18 cellular contexts compared by ENCODE assay signal in genomic region chr1:92862605-92863004, GRCh38. TPM values are rescaled to one million over a fixed set of nuclear protein-coding genes. Genes with fewer than 3 reads are reported as not detected.
DNase-seq lines count a peak whose midpoint lies in the region; ATAC-seq, FAIRE-seq and TF ChIP-seq lines count a peak whose summit lies in the region.
"Had no signal": no experiment of that assay in that cellular context is flagged by ENCODE, and none has a peak within 500 bp of the region (broad histone marks: within the 10 kb centered on the region; RNA-seq: fewer than 3 reads in every experiment).

No MANE protein-coding gene starts in this region.

- POLR2A ChIA-PET in naive thymus-derived CD4-positive, alpha-beta T cell (lab: Charles Lee): interaction anchor here (1.2 to 1.7 kb wide), 3 partner anchors 31 to 98 kb away, joined by 3 to 5 read pairs (median 3); partner anchors contain the start of genes DIPK1A and RPL5
- POLR2A ChIA-PET in activated CD4-positive, alpha-beta T cell treated with anti-CD3 and anti-CD28 coated beads, Interleukin-2, amount 10 ng/mL, durations not matched to agents 7 days and 5 days (lab: Charles Lee): no interaction called here
- POLR2A ChIA-PET in HEK293T (lab: Yijun Ruan, JAX): interaction anchor here (1.1 kb wide), 1 partner anchor 98 kb away, joined by 4 read pairs; the partner anchor contains the start of gene DIPK1A

- no peak for ATAC-seq in central memory CD8-positive, alpha-beta T cell (replicated peaks; ENCODE audit: extremely low read depth, poor library complexity, severe bottlenecking)
- no peak for ATAC-seq in naive thymus-derived CD4-positive, alpha-beta T cell
- ATAC-seq: K562 had no signal

- no peaks in the 10 kb centered on the region for H3K27me3 Mint-ChIP-seq in central memory CD8-positive, alpha-beta T cell
- no peaks in the 10 kb centered on the region for H3K27me3 Mint-ChIP-seq in naive thymus-derived CD4-positive, alpha-beta T cell
- no peaks in the 10 kb centered on the region for H3K27me3 Mint-ChIP-seq in activated CD4-positive, alpha-beta T cell treated with anti-CD3 and anti-CD28 coated beads, Interleukin-2, amount 10 ng/mL, durations not matched to agents 7 days and 5 days

- CTCF ChIA-PET in naive thymus-derived CD4-positive, alpha-beta T cell (lab: Charles Lee): interaction anchor here (0.9 to 3.8 kb wide), 3 partner anchors 99 to 139 kb away, joined by 3 to 38 read pairs (median 9); partner anchors contain the start of gene DIPK1A
- CTCF ChIA-PET in activated CD4-positive, alpha-beta T cell treated with anti-CD3 and anti-CD28 coated beads, Interleukin-2, amount 10 ng/mL, durations not matched to agents 7 days and 5 days (lab: Charles Lee): interaction anchor here (1.1 to 3.6 kb wide), 4 partner anchors 13 to 106 kb away, joined by 3 to 11 read pairs (median 4); partner anchors contain the start of genes DIPK1A and RPL5
- CTCF ChIA-PET in HEK293T (lab: Yijun Ruan, JAX): no interaction called here

- H3K36me3 Mint-ChIP-seq in central memory CD8-positive, alpha-beta T cell (ENCODE audit: insufficient read depth): peaks cover 1% of the 10 kb centered on the region
- peaks cover 0 to 7% (median 6%) of the 10 kb centered on the region in 5 donors for H3K36me3 Mint-ChIP-seq in naive thymus-derived CD4-positive, alpha-beta T cell
- peaks cover 4% of the 10 kb centered on the region for H3K36me3 Mint-ChIP-seq in activated CD4-positive, alpha-beta T cell treated with anti-CD3 and anti-CD28 coated beads, Interleukin-2, amount 10 ng/mL, durations not matched to agents 7 days and 5 days (ENCODE audit: low read depth)
- H3K36me3 Mint-ChIP-seq: CD14-positive monocyte had no signal

- H3K27ac Mint-ChIP-seq in central memory CD8-positive, alpha-beta T cell (ENCODE audit: low read depth): peak overlapping the region; percentile 56
- H3K27ac Mint-ChIP-seq in naive thymus-derived CD4-positive, alpha-beta T cell: peak overlapping the region in 6 of 9 donors; percentile 3 to 71 (median 38)
- H3K27ac Mint-ChIP-seq in activated CD4-positive, alpha-beta T cell treated with anti-CD3 and anti-CD28 coated beads, Interleukin-2, amount 10 ng/mL, durations not matched to agents 7 days and 5 days: no peak overlapping the region

- H3K27me3 ChIP-seq in naive thymus-derived CD4-positive, alpha-beta T cell (ENCODE audit: control insufficient read depth in 2 of 2, insufficient read depth in 2 of 2, low read length in 2 of 2): no peaks in the 10 kb centered on the region
- H3K27me3 ChIP-seq: MG63 had no signal

- DNase-seq in AG10803 (ENCODE audit: low read depth): peak; percentile 11
- DNase-seq in HTR-8/SVneo (ENCODE audit: insufficient read length, low spot score): no peak
- DNase-seq in central memory CD8-positive, alpha-beta T cell (ENCODE audit: low spot score in 2 of 2): no peak
- DNase-seq in naive thymus-derived CD4-positive, alpha-beta T cell: no peak
- DNase-seq in inferior parietal cortex (ENCODE audit: extremely low spot score): no peak
- DNase-seq in activated CD4-positive, alpha-beta T cell treated with anti-CD3 and anti-CD28 coated beads, Interleukin-2, amount 10 ng/mL, durations not matched to agents 7 days and 5 days: no peak
- no peak for DNase-seq in HEK293T (ENCODE audit: extremely low spot score)
- no peak for DNase-seq in NCI-H2107 (lab: John Stamatoyannopoulos, UW)
- DNase-seq: MG63, NCI-H1048, NCI-H1436, NCI-H187 treated with DMSO at 0.1 percent for 48 hours, NCI-H2227 treated with DMSO at 0.1 percent for 48 hours, NCI-H510A, NCI-H748 treated with DMSO at 0.1 percent for 48 hours had no signal

- TF ChIP-seq CTCF in AG10803 (conservative IDR thresholded peaks at IDR 0.05; ENCODE audit: low read length): no peak

- H3K27ac ChIP-seq in naive thymus-derived CD4-positive, alpha-beta T cell (ENCODE audit: low read depth, low read length): no peak overlapping the region

- H3K9me3 ChIP-seq in naive thymus-derived CD4-positive, alpha-beta T cell (ENCODE audit: control insufficient read depth in 2 of 3, low read length in 3 of 3): no peaks in the 10 kb centered on the region
- H3K9me3 ChIP-seq: MG63 had no signal

- H3K4me3 ChIP-seq in AG10803 (ENCODE audit: low read length): no peak overlapping the region
- H3K4me3 ChIP-seq in naive thymus-derived CD4-positive, alpha-beta T cell (ENCODE audit: low read length): no peak overlapping the region
- H3K4me3 ChIP-seq: K562, MG63 had no signal

- H3K4me3 Mint-ChIP-seq in central memory CD8-positive, alpha-beta T cell: no peak overlapping the region
- H3K4me3 Mint-ChIP-seq in naive thymus-derived CD4-positive, alpha-beta T cell: no peak overlapping the region
- no peak overlapping the region for H3K4me3 Mint-ChIP-seq in activated CD4-positive, alpha-beta T cell treated with anti-CD3 and anti-CD28 coated beads, Interleukin-2, amount 10 ng/mL, durations not matched to agents 7 days and 5 days
- H3K4me3 Mint-ChIP-seq: CD14-positive monocyte had no signal

- H3K4me1 Mint-ChIP-seq in central memory CD8-positive, alpha-beta T cell: peaks cover 7% of the 10 kb centered on the region
- H3K4me1 Mint-ChIP-seq in naive thymus-derived CD4-positive, alpha-beta T cell: peaks cover 7 to 23% (median 16%) of the 10 kb centered on the region in 7 donors
- peaks cover 22% of the 10 kb centered on the region for H3K4me1 Mint-ChIP-seq in activated CD4-positive, alpha-beta T cell treated with anti-CD3 and anti-CD28 coated beads, Interleukin-2, amount 10 ng/mL, durations not matched to agents 7 days and 5 days

- no peaks in the 10 kb centered on the region for H3K9me3 Mint-ChIP-seq in central memory CD8-positive, alpha-beta T cell
- H3K9me3 Mint-ChIP-seq in naive thymus-derived CD4-positive, alpha-beta T cell: no peaks in the 10 kb centered on the region
- H3K9me3 Mint-ChIP-seq in activated CD4-positive, alpha-beta T cell treated with anti-CD3 and anti-CD28 coated beads, Interleukin-2, amount 10 ng/mL, durations not matched to agents 7 days and 5 days: no peaks in the 10 kb centered on the region
- H3K9me3 Mint-ChIP-seq: CD14-positive monocyte had no signal

- H3K36me3 ChIP-seq in naive thymus-derived CD4-positive, alpha-beta T cell (ENCODE audit: control insufficient read depth in 2 of 3, insufficient read depth in 3 of 3, low read length in 3 of 3): no peaks in the 10 kb centered on the region
- H3K36me3 ChIP-seq: MG63 had no signal

- H3K4me1 ChIP-seq in naive thymus-derived CD4-positive, alpha-beta T cell (ENCODE audit: control insufficient read depth in 2 of 2, insufficient read depth in 2 of 2, low read length in 2 of 2): peaks cover 0 to 3% of the 10 kb centered on the region in 2 donors

- FAIRE-seq in HTR-8/SVneo (lab: Jason Lieb, UNC): peak; percentile 44
- FAIRE-seq: H54, K562 had no signal

- intact Hi-C loops in naive thymus-derived CD4-positive, alpha-beta T cell (cut with micrococcal nuclease): no loop called here

TF ChIP-seq in HEK293T, 16 proteins besides CTCF, POLR2A, EP300 and RAD21:
- TF ChIP-seq ARNT (IDR thresholded peaks at IDR 0.05): no peak
- TF ChIP-seq TARDBP (IDR thresholded peaks at IDR 0.05): no peak
- no peak for TF ChIP-seq CTBP1 (IDR thresholded peaks at IDR 0.05; ENCODE audit: borderline replicate concordance)
- TF ChIP-seq ZNF384 (IDR thresholded peaks at IDR 0.05): no peak
- TF ChIP-seq SP1 (IDR thresholded peaks at IDR 0.05): no peak
- no peak for TF ChIP-seq ELF4 (IDR thresholded peaks at IDR 0.05)
- no peak for TF ChIP-seq FOXK2 (IDR thresholded peaks at IDR 0.05)
- TF ChIP-seq FOXA1 (IDR thresholded peaks at IDR 0.05): no peak
- TF ChIP-seq NFRKB (IDR thresholded peaks at IDR 0.05): no peak
- no peak for TF ChIP-seq LEF1 (IDR thresholded peaks at IDR 0.05; ENCODE audit: borderline replicate concordance)
- no peak for TF ChIP-seq SUZ12 (IDR thresholded peaks at IDR 0.05)
- TF ChIP-seq BHLHE40 (IDR thresholded peaks at IDR 0.05; ENCODE audit: borderline replicate concordance): no peak
TF ChIP-seq in HEK293T: peak in this region for 0.

RNA-seq across cellular contexts. Expression of gene RPL5, which starts 30.8 kb away (rescaled TPM):
- 1,000 to 10,000 TPM in 4 of 5 experiments, 100 to 1,000 TPM in 1; 764 to 1,693 (median 1,596) TPM for total RNA-seq in naive thymus-derived CD4-positive, alpha-beta T cell
- 1,000 to 10,000 TPM; 3,012 to 3,358 TPM for polyA plus RNA-seq in naive thymus-derived CD4-positive, alpha-beta T cell
- 100 to 1,000 TPM; 721 to 748 TPM for total RNA-seq in activated CD4-positive, alpha-beta T cell treated with anti-CD3 and anti-CD28 coated beads, Interleukin-2, amount 10 ng/mL, durations not matched to agents 7 days and 5 days
